In the genomic region with DNA sequence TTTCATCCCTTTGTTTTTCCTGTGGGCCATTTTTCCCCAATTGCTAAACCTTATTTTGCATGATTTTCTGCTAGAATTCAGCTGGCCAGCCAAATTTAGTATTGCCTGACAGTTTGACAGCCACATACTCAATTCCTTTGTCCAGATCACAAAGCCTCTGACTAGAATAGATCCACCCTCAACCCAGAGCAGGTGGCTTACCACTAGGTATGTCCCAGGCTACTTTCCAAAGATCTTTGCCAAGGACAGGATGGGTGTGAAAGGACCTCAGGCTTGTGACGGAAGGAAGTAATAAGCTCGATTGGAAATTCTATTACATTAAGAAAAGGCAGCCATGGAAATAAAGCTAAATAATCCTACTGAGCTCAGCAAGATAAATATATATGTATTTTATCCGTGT, we compare ENCODE assay signal across 5 cellular contexts.
"Had no signal": no experiment of that assay in that cellular context is flagged by ENCODE, and none has a peak within 500 bp of the region (broad histone marks: within the 10 kb centered on the region; RNA-seq: fewer than 3 reads in every experiment).

No MANE protein-coding gene starts in this region.

- H3K4me2 ChIP-seq: GM23338 had no signal

- ATAC-seq: GM23338, K562 had no signal

- H3K4me3 ChIP-seq: GM23338, K562 had no signal

- H2AFZ ChIP-seq: GM23338 had no signal

- DNase-seq: H9, HCEC 1CT, IMR-90 had no signal
